ENCODE assay signal across 1 cellular context in genomic region chr19:34225659-34226015, GRCh38.
A peak's percentile ranks its signal among the peaks of the same experiment; 100 is the strongest.
TF ChIP-seq lines count a peak whose summit lies in the region.

No MANE protein-coding gene starts in this region.

TF ChIP-seq in K562, 482 proteins besides CTCF, POLR2A, EP300 and RAD21:
- no peak for TF ChIP-seq ZNF280B (CRISPR knock-in tag; IDR thresholded peaks at IDR 0.05)
- no peak for TF ChIP-seq ZBTB12 (CRISPR knock-in tag; IDR thresholded peaks at IDR 0.05)
- TF ChIP-seq KDM1A (IDR thresholded peaks at IDR 0.05), result no peak
- peak; percentile 38; the same call in 1 of the 2 replicates for TF ChIP-seq FOSL1 (tag; conservative IDR thresholded peaks at IDR 0.05)
